ENCODE assay signal across 8 cellular contexts in the genomic region with DNA sequence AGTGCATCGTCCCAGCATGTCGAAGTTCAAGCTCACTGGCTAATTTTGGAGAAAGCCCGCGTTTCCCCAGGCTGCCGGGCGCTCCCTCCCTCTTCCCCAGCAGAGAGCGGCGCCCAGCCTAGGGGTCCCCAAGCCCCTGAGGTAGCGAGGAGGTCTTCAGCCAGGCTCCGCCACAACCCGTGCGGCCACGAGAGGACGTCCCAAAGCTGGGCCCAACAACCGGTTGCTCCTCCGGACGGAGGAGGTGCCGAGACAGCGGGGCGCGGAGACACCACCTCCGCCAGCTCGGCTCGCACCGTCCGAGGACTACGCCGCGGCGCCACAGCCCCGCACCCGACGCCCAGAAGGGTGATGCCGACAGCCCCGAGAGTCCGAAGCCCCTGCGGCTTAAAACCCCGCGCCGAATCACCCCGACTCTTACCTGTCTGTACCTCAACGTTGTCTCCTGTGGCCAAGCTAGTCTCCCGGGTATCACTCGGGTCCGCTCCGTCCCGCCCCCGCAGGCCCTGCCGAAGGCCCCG. TPM values are rescaled to one million over a fixed set of nuclear protein-coding genes. Genes with fewer than 3 reads are reported as not detected.
DNase-seq lines count a peak whose midpoint lies in the region; TF ChIP-seq lines count a peak whose summit lies in the region.

A gene with protein sequence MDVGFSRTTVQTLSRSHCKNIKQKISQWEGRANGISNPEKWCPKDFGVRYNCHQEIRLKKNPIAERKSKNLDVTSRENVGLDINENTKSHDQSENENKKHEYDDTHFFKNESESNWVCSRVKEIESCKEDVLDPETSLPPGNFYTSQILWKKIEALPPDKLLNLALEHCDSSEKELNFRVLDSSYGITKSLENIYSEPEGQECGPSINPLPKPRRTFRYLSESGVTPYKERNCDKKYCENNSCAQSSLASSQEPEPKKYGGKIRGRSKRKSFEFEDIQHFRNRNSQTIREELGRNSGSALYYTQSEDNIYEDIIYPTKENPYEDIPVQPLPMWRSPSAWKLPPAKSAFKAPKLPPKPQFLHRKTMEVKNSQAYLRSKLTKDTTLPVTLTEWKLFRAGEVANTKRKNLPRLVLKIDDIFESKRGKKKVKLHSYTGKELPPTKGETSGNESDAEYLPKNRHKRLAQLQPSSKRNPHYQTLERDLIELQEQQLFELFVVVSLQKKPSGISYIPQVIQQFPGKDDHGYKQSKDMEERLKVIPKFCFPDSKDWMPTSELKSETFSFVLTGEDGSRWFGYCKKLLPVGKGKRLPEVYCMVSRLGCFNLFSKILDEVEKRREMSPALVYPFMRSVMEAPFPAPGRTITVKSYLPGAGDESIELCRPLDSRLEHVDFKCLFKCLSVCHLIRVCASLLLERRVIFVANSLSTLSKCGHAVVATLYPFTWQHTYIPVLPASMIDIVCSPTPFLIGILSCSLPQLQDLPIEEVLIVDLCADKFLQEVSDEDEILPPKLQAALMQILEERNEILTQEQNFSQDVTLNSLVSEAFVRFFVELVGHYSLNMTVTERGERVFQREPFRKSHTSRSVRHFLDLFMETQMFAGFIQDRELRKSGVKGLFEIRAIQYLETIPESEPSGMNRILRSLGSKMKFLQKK (minus strand): TSS at position 488 of the 521 bp plus-strand sequence. CDS start 44,065 bp downstream, outside the sequence.

- H3K9me3 Mint-ChIP-seq in H9: no peaks in the 10 kb centered on the region; a peak in 1 of 5 replicates
- no peaks in the 10 kb centered on the region for H3K9me3 Mint-ChIP-seq in dendritic cell treated with granulocyte-macrophage colony-stimulating factor and Interleukin-4, amounts not matched to agents 40 ng/mL and 50 ng/mL, for 4 days

- peak within 1 kb of the TSS; percentile 47 for H3K18ac ChIP-seq in H9 (ENCODE audit: insufficient read length, low read depth, low read length)

- no peak within 1 kb of the TSS for H3K27ac ChIP-seq in H9 (ENCODE audit: insufficient read length, low read depth, low read length)
- H3K27ac ChIP-seq in muscle layer of colon (ENCODE audit: low read depth, low read length): peak within 1 kb of the TSS; percentile 73

- peak; percentile 34 for DNase-seq in DMS79 treated with DMSO at 0.1 percent for 48 hours (lab: John Stamatoyannopoulos, UW)
- DNase-seq in DMS79 (lab: John Stamatoyannopoulos, UW): no peak
- no peak for DNase-seq in H9
- DNase-seq in LNCaP clone FGC (ENCODE audit: low read depth): no peak
- no peak for DNase-seq in mesenteric fat pad (ENCODE audit: low spot score)
- no peak for DNase-seq in NCI-H1092 treated with DMSO at 0.1 percent for 48 hours (lab: John Stamatoyannopoulos, UW)

- H2BK120ac ChIP-seq in H9 (ENCODE audit: low read depth, low read length, poor library complexity, severe bottlenecking): no peak within 1 kb of the TSS

- no peak within 1 kb of the TSS for H2BK12ac ChIP-seq in H9 (ENCODE audit: insufficient read length, low read depth, low read length)

- H2BK15ac ChIP-seq in H9 (ENCODE audit: low read depth, low read length): 0 out of 2 replicates have a peak within 1 kb of the TSS, but pooled peaks have one; percentile 44

- peaks cover 9% of the 10 kb centered on the region in 2 experiments for H3K4me1 Mint-ChIP-seq in H9
- H3K4me1 Mint-ChIP-seq in dendritic cell treated with granulocyte-macrophage colony-stimulating factor and Interleukin-4, amounts not matched to agents 40 ng/mL and 50 ng/mL, for 4 days (ENCODE audit: low read depth): no peaks in the 10 kb centered on the region

- H3K9ac ChIP-seq in H9 (ENCODE audit: extremely low read depth, insufficient read length, low read length) (peak within 1 kb of the TSS; percentile 69), muscle layer of colon (ENCODE audit: low read length) (peak within 1 kb of the TSS; percentile 73)

- peak within 1 kb of the TSS; percentile 21; the same call in 1 of the 2 replicates for H3K14ac ChIP-seq in H9 (ENCODE audit: insufficient read depth, low read length)

- H2BK5ac ChIP-seq in H9 (ENCODE audit: insufficient read length, low read length): no peak within 1 kb of the TSS

- H3K4me1 ChIP-seq in H9 (ENCODE audit: insufficient read depth, low read length) (no peaks in the 10 kb centered on the region), muscle layer of colon (ENCODE audit: insufficient read depth, low read length) (no peaks in the 10 kb centered on the region)

- intact Hi-C loops in dendritic cell treated with granulocyte-macrophage colony-stimulating factor and Interleukin-4, amounts not matched to agents 40 ng/mL and 50 ng/mL, for 4 days (cut with micrococcal nuclease): loop anchor here (2.0 to 5.0 kb wide), 2 partner anchors 87 to 323 kb away; a partner anchor contains a TSS

- H4K91ac ChIP-seq in H9 (ENCODE audit: insufficient read length, low read depth, low read length): no peak within 1 kb of the TSS

- H3K23ac ChIP-seq in H9 (ENCODE audit: insufficient read length, low read depth, low read length): no peak within 1 kb of the TSS

- H3K36me3 ChIP-seq in muscle layer of colon (ENCODE audit: insufficient read depth, low read length): no peaks in the 10 kb centered on the region

- H3T11ph ChIP-seq in H9 (ENCODE audit: low read length): no peak within 1 kb of the TSS

- H4K5ac ChIP-seq in H9 (ENCODE audit: insufficient read length, low read depth, low read length): no peak within 1 kb of the TSS

- peak within 1 kb of the TSS; percentile 17 for H2AFZ ChIP-seq in H9 (ENCODE audit: low read length)

- H3K9me3 ChIP-seq in H9 (ENCODE audit: control insufficient read depth, low read depth, low read length) (no peaks in the 10 kb centered on the region), muscle layer of colon (ENCODE audit: low read length) (no peaks in the 10 kb centered on the region)

- H3K36me3 Mint-ChIP-seq in H9 (ENCODE audit: insufficient read depth in 1 of 3, low read depth in 3 of 3): no peaks in the 10 kb centered on the region
- H3K36me3 Mint-ChIP-seq in dendritic cell treated with granulocyte-macrophage colony-stimulating factor and Interleukin-4, amounts not matched to agents 40 ng/mL and 50 ng/mL, for 4 days (ENCODE audit: low read depth): no peaks in the 10 kb centered on the region

- no peaks in the 10 kb centered on the region for H3K79me1 ChIP-seq in H9 (ENCODE audit: insufficient read depth, low read depth, low read length, poor library complexity, severe bottlenecking)

- H3K4me3 Mint-ChIP-seq in H9: peak within 1 kb of the TSS; percentile 82 to 93
- peak within 1 kb of the TSS; percentile 81 for H3K4me3 Mint-ChIP-seq in dendritic cell treated with granulocyte-macrophage colony-stimulating factor and Interleukin-4, amounts not matched to agents 40 ng/mL and 50 ng/mL, for 4 days

- no peaks in the 10 kb centered on the region for H3K79me2 ChIP-seq in H9 (ENCODE audit: insufficient read depth, low read length)

- H2BK20ac ChIP-seq in H9 (ENCODE audit: low read depth, low read length, poor library complexity, severe bottlenecking): no peak within 1 kb of the TSS

- TF ChIP-seq CTCF in H9 (conservative IDR thresholded peaks at IDR 0.05): peak; percentile 26; the same call in 2 of the 3 replicates
- peak; percentile 38 for TF ChIP-seq CTCF in LNCaP clone FGC (IDR thresholded peaks at IDR 0.05; ENCODE audit: control insufficient read depth, extremely low read depth, insufficient read depth)

- H3K23me2 ChIP-seq in H9 (ENCODE audit: insufficient read length, low read depth, low read length, poor library complexity, severe bottlenecking): peaks cover 14% of the 10 kb centered on the region

- H3K27me3 ChIP-seq in H9 (ENCODE audit: insufficient read depth, low read length): no peaks in the 10 kb centered on the region
- no peaks in the 10 kb centered on the region for H3K27me3 ChIP-seq in muscle layer of colon (ENCODE audit: control insufficient read depth in 1 of 2, insufficient read depth in 2 of 2, low read length in 2 of 2)

- H3K56ac ChIP-seq in H9 (ENCODE audit: insufficient read length, low read depth, low read length): no peak within 1 kb of the TSS

- H3K4ac ChIP-seq in H9 (ENCODE audit: low read depth, low read length): no peak within 1 kb of the TSS

- H2AK5ac ChIP-seq in H9 (ENCODE audit: insufficient read length, low read length): no peak within 1 kb of the TSS

- no CpG with 5 or more reads among the region's 50 CpGs for WGBS in H9 (ENCODE audit: extremely low coverage, insufficient read length, low lambda C conversion rate)

- no peak within 1 kb of the TSS for H4K8ac ChIP-seq in H9 (replicated peaks; ENCODE audit: insufficient read length, low read depth, low read length)

- peak within 1 kb of the TSS; percentile 78 for H3K4me3 ChIP-seq in LNCaP clone FGC (ENCODE audit: low read depth, low read length)
- H3K4me3 ChIP-seq in muscle layer of colon (ENCODE audit: low read depth in 1 of 2, low read length in 2 of 2): peak within 1 kb of the TSS; percentile 78 to 86

- H3K4me2 ChIP-seq in H9 (ENCODE audit: insufficient read depth, insufficient read length, low read length): peak within 1 kb of the TSS; percentile 99

- H4K20me1 ChIP-seq in H9 (ENCODE audit: control insufficient read depth, insufficient read depth, insufficient read length): no peaks in the 10 kb centered on the region

- peak within 1 kb of the TSS in 2 of 3 experiments; percentile 80 to 93; a peak in 4 of 7 replicates for H3K27ac Mint-ChIP-seq in H9
- H3K27ac Mint-ChIP-seq in dendritic cell treated with granulocyte-macrophage colony-stimulating factor and Interleukin-4, amounts not matched to agents 40 ng/mL and 50 ng/mL, for 4 days: peak within 1 kb of the TSS; percentile 45

- peaks cover 22% of the 10 kb centered on the region for H3K27me3 Mint-ChIP-seq in H9 (ENCODE audit: low read depth)
- peaks cover 36% of the 10 kb centered on the region for H3K27me3 Mint-ChIP-seq in dendritic cell treated with granulocyte-macrophage colony-stimulating factor and Interleukin-4, amounts not matched to agents 40 ng/mL and 50 ng/mL, for 4 days

RNA-seq across cellular contexts. Expression of the gene that starts here (rescaled TPM):
- 3.4 and 3.6 TPM in 2 replicates for total RNA-seq in H9 (2021)
- total RNA-seq in mesenteric fat pad: 2.6 TPM
